Comparison of ENCODE assay signal across 8 cellular contexts in genomic region chr1:120179420-120180348, GRCh38. TPM values are rescaled to one million over a fixed set of nuclear protein-coding genes. Genes with fewer than 3 reads are reported as not detected.
DNase-seq lines count a peak whose midpoint lies in the region; ATAC-seq and TF ChIP-seq lines count a peak whose summit lies in the region.

No MANE protein-coding gene starts in this region.

- H3K36me3 ChIP-seq in HUES6 (ENCODE audit: control insufficient read depth, insufficient read depth, low read length): no peaks in the 10 kb centered on the region
- no peaks in the 10 kb centered on the region for H3K36me3 ChIP-seq in subcutaneous abdominal adipose tissue (ENCODE audit: control insufficient read depth in 5 of 5, insufficient read depth in 5 of 5, low read length in 5 of 5)

- H3K27me3 ChIP-seq in HUES6 (ENCODE audit: control insufficient read depth, insufficient read depth, low read length): no peaks in the 10 kb centered on the region
- no peaks in the 10 kb centered on the region for H3K27me3 ChIP-seq in subcutaneous abdominal adipose tissue (ENCODE audit: control insufficient read depth in 5 of 5, insufficient read depth in 4 of 5, low read length in 5 of 5)

- peak overlapping the region in 3 of 6 donors; percentile 50 to 79 (median 71) for H3K27ac Mint-ChIP-seq in immature natural killer cell

- no peak for ATAC-seq in HG03571 (IDR thresholded peaks at IDR 0.05; ENCODE audit: unreplicated experiment)

- CTCF ChIA-PET in AG04449 (lab: Yijun Ruan, JAX): no interaction called here

- no peak for TF ChIP-seq CTCF in AG04449 (IDR thresholded peaks at IDR 0.05; ENCODE audit: insufficient read depth, low read length, missing control alignments)

- H3K9me3 ChIP-seq in HUES6 (ENCODE audit: control insufficient read depth, insufficient read depth, low read depth, low read length) (no peaks in the 10 kb centered on the region), subcutaneous abdominal adipose tissue (ENCODE audit: control insufficient read depth in 5 of 5, low read length in 5 of 5) (no peaks in the 10 kb centered on the region)

- H3K9me3 Mint-ChIP-seq in immature natural killer cell: no peaks in the 10 kb centered on the region

- H3K27me3 Mint-ChIP-seq in immature natural killer cell (ENCODE audit: low read depth in 3 of 3): peaks cover 3 to 10% (median 3%) of the 10 kb centered on the region in 3 donors

- H3K4me3 ChIP-seq in AG04449 (ENCODE audit: low read depth, low read length) (peak overlapping the region; percentile 39), HUES6 (ENCODE audit: low read depth, low read length) (peak overlapping the region; percentile 45), subcutaneous abdominal adipose tissue (ENCODE audit: low read depth in 1 of 5, low read length in 5 of 5) (peak overlapping the region; percentile 1 to 57 (median 28))

- H3K4me3 Mint-ChIP-seq in immature natural killer cell: peak overlapping the region; percentile 8 to 56 (median 24)

- POLR2A ChIA-PET in AG04449 (lab: Yijun Ruan, JAX): no interaction called here

- H3K27ac ChIP-seq in HUES6 (ENCODE audit: low read depth, low read length) (peak overlapping the region; percentile 77; the same call in 1 of the 2 replicates), subcutaneous abdominal adipose tissue (ENCODE audit: low read depth, low read length) (peak overlapping the region; percentile 47)

- H3K36me3 Mint-ChIP-seq in immature natural killer cell: no peaks in the 10 kb centered on the region

- DNase-seq in AG04449 (ENCODE audit: low read depth, low spot score): peak; percentile 66
- DNase-seq in astrocyte of the hippocampus (ENCODE audit: low read depth, low spot score): peak; percentile 87
- no peak for DNase-seq in immature natural killer cell
- DNase-seq in T-helper 9 cell: no peak
- no peak for DNase-seq in NCI-H446 treated with DMSO at 0.1 percent for 48 hours (lab: John Stamatoyannopoulos, UW)

- H3K9ac ChIP-seq in HUES6 (ENCODE audit: low read length) (peak overlapping the region; percentile 57), subcutaneous abdominal adipose tissue (ENCODE audit: low read length in 5 of 5) (peak overlapping the region in 1 of 5 donors; percentile 46)

- peaks cover 19 to 20% of the 10 kb centered on the region in 2 donors for H3K4me1 Mint-ChIP-seq in immature natural killer cell

- peaks cover 16% of the 10 kb centered on the region for H3K4me1 ChIP-seq in HUES6 (ENCODE audit: control insufficient read depth, insufficient read depth, low read length)
- peaks cover 3 to 21% (median 15%) of the 10 kb centered on the region in 5 donors for H3K4me1 ChIP-seq in subcutaneous abdominal adipose tissue (ENCODE audit: control insufficient read depth in 5 of 5, insufficient read depth in 5 of 5, low read length in 5 of 5)

RNA-seq across cellular contexts. Expression of gene SEC22B, which starts 3.4 kb away (rescaled TPM):
- polyA plus RNA-seq in immature natural killer cell: 10 to 100 TPM; 16.9 to 24.3 (median 20.8) TPM

Comparison
In these comparisons a context has a peak if more than half of its experiments do, and no peak if none do; other contexts are left out.
1. DNase-seq: peak in AG04449 (single experiment) and astrocyte of the hippocampus (single experiment); none in immature natural killer cell (0 of 3), T-helper 9 cell (single experiment) and NCI-H446 treated with DMSO at 0.1 percent for 48 hours (single experiment).
2. Peak in every context shown above with its lines, with median percentiles within 50 percentile points of each other: H3K4me3 ChIP-seq.